1 cellular context compared by ENCODE assay signal in the genomic region with DNA sequence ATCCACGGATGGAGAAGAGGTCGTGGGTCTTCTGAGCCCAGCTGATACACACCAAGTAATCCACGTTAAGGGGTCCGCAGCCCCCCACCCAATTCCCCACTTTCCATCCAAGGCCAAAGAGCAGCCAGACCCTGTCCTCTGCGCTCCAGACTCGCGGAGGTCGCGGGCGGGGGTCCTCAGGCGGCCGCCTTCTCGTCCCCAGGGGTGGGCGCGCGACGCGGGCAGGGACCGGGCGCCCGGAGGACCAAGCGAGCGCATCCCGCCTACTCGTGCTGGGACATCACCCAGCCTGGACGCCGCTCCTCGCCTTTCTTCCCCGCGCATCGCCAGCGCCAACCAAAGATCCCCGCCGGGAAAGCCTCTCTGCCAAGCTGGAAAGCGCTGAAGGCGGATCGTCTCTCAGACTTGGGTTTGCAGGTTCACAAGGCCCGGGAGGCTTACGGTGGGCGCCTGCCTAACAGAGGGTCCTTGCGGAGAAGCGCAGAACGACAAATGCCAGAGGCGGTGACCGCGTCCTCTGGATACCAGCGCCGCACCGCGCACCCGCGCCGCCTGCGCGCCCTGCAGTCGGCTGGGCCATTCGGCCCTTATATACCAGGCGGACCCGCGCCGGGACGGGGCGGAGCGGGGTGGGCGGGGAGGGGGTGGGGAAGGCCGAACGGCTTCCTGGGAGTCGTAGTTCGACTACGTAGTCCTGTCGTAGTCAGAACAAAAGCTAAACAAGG.
TF ChIP-seq lines count a peak whose summit lies in the region.

No MANE protein-coding gene starts in this region.

TF ChIP-seq in GM12878, 131 proteins besides CTCF, POLR2A, EP300 and RAD21 (continued from another document and continues in another):
- TF ChIP-seq SIN3A (IDR thresholded peaks at IDR 0.05; ENCODE audit: low read depth, low read length) (peak; percentile 76; the same call in 1 of the 2 replicates), E4F1 (IDR thresholded peaks at IDR 0.05; ENCODE audit: borderline replicate concordance, partially characterized antibody) (no peak), SMARCA5 (IDR thresholded peaks at IDR 0.05) (peak; percentile 82), BRCA1 (IDR thresholded peaks at IDR 0.05; ENCODE audit: low read depth, low read length) (no peak), RFX5 (IDR thresholded peaks at IDR 0.05; ENCODE audit: low read depth, low read length) (no peak), YY1 (IDR thresholded peaks at IDR 0.05; ENCODE audit: low read depth, low read length) (peak; percentile 42; the same call in 1 of the 2 replicates), NFXL1 (IDR thresholded peaks at IDR 0.05; ENCODE audit: borderline replicate concordance) (no peak), NR2C2 (IDR thresholded peaks at IDR 0.05; ENCODE audit: borderline replicate concordance, control insufficient read depth, insufficient read length, low read depth) (no peak), CBX5 (IDR thresholded peaks at IDR 0.05; ENCODE audit: low read depth) (no peak), ZNF217 (IDR thresholded peaks at IDR 0.05) (no peak), STAT3 (IDR thresholded peaks at IDR 0.05; ENCODE audit: low read depth, low read length) (no peak), RB1 (IDR thresholded peaks at IDR 0.05; ENCODE audit: borderline replicate concordance) (peak; percentile 88; the same call in 1 of the 2 replicates), MYB (IDR thresholded peaks at IDR 0.05; ENCODE audit: borderline replicate concordance, low read depth, low read length) (no peak), SUPT20H (IDR thresholded peaks at IDR 0.05; ENCODE audit: borderline replicate concordance, control insufficient read depth, low read depth, low read length) (no peak), SMAD1 (IDR thresholded peaks at IDR 0.05; ENCODE audit: low read depth, partially characterized antibody) (no peak), YBX1 (IDR thresholded peaks at IDR 0.05) (no peak), ASH2L (IDR thresholded peaks at IDR 0.05; ENCODE audit: borderline replicate concordance, low read depth) (no peak), ETV6 (conservative IDR thresholded peaks at IDR 0.05 in 1 of 2, IDR thresholded peaks at IDR 0.05 in 1 of 2; ENCODE audit: borderline replicate concordance in 1 of 2, low read depth in 1 of 2) (no peak), IKZF1 (conservative IDR thresholded peaks at IDR 0.05) (peak; percentile 88), BCL11A (IDR thresholded peaks at IDR 0.05; ENCODE audit: low read depth, low read length) (no peak), DPF2 (IDR thresholded peaks at IDR 0.05) (peak; percentile 69; the same call in 1 of the 2 replicates), IKZF2 (IDR thresholded peaks at IDR 0.05) (peak; percentile 54 to 61; a peak in 3 of 4 replicates), POLR2AphosphoS2 (IDR thresholded peaks at IDR 0.05; ENCODE audit: low read depth, low read length) (peak; percentile 95), ATF2 (IDR thresholded peaks at IDR 0.05; ENCODE audit: low read length) (no peak), RBBP5 (conservative IDR thresholded peaks at IDR 0.05) (no peak)
- TF ChIP-seq, protein P1, sequence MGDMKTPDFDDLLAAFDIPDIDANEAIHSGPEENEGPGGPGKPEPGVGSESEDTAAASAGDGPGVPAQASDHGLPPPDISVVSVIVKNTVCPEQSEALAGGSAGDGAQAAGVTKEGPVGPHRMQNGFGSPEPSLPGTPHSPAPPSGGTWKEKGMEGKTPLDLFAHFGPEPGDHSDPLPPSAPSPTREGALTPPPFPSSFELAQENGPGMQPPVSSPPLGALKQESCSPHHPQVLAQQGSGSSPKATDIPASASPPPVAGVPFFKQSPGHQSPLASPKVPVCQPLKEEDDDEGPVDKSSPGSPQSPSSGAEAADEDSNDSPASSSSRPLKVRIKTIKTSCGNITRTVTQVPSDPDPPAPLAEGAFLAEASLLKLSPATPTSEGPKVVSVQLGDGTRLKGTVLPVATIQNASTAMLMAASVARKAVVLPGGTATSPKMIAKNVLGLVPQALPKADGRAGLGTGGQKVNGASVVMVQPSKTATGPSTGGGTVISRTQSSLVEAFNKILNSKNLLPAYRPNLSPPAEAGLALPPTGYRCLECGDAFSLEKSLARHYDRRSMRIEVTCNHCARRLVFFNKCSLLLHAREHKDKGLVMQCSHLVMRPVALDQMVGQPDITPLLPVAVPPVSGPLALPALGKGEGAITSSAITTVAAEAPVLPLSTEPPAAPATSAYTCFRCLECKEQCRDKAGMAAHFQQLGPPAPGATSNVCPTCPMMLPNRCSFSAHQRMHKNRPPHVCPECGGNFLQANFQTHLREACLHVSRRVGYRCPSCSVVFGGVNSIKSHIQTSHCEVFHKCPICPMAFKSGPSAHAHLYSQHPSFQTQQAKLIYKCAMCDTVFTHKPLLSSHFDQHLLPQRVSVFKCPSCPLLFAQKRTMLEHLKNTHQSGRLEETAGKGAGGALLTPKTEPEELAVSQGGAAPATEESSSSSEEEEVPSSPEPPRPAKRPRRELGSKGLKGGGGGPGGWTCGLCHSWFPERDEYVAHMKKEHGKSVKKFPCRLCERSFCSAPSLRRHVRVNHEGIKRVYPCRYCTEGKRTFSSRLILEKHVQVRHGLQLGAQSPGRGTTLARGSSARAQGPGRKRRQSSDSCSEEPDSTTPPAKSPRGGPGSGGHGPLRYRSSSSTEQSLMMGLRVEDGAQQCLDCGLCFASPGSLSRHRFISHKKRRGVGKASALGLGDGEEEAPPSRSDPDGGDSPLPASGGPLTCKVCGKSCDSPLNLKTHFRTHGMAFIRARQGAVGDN (IDR thresholded peaks at IDR 0.05) = peak; percentile 94
- TF ChIP-seq, protein P2, sequence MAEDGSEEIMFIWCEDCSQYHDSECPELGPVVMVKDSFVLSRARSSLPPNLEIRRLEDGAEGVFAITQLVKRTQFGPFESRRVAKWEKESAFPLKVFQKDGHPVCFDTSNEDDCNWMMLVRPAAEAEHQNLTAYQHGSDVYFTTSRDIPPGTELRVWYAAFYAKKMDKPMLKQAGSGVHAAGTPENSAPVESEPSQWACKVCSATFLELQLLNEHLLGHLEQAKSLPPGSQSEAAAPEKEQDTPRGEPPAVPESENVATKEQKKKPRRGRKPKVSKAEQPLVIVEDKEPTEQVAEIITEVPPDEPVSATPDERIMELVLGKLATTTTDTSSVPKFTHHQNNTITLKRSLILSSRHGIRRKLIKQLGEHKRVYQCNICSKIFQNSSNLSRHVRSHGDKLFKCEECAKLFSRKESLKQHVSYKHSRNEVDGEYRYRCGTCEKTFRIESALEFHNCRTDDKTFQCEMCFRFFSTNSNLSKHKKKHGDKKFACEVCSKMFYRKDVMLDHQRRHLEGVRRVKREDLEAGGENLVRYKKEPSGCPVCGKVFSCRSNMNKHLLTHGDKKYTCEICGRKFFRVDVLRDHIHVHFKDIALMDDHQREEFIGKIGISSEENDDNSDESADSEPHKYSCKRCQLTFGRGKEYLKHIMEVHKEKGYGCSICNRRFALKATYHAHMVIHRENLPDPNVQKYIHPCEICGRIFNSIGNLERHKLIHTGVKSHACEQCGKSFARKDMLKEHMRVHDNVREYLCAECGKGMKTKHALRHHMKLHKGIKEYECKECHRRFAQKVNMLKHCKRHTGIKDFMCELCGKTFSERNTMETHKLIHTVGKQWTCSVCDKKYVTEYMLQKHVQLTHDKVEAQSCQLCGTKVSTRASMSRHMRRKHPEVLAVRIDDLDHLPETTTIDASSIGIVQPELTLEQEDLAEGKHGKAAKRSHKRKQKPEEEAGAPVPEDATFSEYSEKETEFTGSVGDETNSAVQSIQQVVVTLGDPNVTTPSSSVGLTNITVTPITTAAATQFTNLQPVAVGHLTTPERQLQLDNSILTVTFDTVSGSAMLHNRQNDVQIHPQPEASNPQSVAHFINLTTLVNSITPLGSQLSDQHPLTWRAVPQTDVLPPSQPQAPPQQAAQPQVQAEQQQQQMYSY (CRISPR knock-in tag; IDR thresholded peaks at IDR 0.05) = no peak
- TF ChIP-seq, protein P3, sequence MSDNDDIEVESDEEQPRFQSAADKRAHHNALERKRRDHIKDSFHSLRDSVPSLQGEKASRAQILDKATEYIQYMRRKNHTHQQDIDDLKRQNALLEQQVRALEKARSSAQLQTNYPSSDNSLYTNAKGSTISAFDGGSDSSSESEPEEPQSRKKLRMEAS (IDR thresholded peaks at IDR 0.05; ENCODE audit: low read depth, low read length) = 0 out of 2 replicates have a peak, but pooled peaks have one; percentile 32
- TF ChIP-seq, protein P4, sequence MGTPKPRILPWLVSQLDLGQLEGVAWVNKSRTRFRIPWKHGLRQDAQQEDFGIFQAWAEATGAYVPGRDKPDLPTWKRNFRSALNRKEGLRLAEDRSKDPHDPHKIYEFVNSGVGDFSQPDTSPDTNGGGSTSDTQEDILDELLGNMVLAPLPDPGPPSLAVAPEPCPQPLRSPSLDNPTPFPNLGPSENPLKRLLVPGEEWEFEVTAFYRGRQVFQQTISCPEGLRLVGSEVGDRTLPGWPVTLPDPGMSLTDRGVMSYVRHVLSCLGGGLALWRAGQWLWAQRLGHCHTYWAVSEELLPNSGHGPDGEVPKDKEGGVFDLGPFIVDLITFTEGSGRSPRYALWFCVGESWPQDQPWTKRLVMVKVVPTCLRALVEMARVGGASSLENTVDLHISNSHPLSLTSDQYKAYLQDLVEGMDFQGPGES (IDR thresholded peaks at IDR 0.05) = no peak
- TF ChIP-seq, protein P5, sequence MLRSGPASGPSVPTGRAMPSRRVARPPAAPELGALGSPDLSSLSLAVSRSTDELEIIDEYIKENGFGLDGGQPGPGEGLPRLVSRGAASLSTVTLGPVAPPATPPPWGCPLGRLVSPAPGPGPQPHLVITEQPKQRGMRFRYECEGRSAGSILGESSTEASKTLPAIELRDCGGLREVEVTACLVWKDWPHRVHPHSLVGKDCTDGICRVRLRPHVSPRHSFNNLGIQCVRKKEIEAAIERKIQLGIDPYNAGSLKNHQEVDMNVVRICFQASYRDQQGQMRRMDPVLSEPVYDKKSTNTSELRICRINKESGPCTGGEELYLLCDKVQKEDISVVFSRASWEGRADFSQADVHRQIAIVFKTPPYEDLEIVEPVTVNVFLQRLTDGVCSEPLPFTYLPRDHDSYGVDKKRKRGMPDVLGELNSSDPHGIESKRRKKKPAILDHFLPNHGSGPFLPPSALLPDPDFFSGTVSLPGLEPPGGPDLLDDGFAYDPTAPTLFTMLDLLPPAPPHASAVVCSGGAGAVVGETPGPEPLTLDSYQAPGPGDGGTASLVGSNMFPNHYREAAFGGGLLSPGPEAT (IDR thresholded peaks at IDR 0.05; ENCODE audit: low read depth) = peak; percentile 60; the same call in 1 of the 2 replicates
- TF ChIP-seq, protein P6, sequence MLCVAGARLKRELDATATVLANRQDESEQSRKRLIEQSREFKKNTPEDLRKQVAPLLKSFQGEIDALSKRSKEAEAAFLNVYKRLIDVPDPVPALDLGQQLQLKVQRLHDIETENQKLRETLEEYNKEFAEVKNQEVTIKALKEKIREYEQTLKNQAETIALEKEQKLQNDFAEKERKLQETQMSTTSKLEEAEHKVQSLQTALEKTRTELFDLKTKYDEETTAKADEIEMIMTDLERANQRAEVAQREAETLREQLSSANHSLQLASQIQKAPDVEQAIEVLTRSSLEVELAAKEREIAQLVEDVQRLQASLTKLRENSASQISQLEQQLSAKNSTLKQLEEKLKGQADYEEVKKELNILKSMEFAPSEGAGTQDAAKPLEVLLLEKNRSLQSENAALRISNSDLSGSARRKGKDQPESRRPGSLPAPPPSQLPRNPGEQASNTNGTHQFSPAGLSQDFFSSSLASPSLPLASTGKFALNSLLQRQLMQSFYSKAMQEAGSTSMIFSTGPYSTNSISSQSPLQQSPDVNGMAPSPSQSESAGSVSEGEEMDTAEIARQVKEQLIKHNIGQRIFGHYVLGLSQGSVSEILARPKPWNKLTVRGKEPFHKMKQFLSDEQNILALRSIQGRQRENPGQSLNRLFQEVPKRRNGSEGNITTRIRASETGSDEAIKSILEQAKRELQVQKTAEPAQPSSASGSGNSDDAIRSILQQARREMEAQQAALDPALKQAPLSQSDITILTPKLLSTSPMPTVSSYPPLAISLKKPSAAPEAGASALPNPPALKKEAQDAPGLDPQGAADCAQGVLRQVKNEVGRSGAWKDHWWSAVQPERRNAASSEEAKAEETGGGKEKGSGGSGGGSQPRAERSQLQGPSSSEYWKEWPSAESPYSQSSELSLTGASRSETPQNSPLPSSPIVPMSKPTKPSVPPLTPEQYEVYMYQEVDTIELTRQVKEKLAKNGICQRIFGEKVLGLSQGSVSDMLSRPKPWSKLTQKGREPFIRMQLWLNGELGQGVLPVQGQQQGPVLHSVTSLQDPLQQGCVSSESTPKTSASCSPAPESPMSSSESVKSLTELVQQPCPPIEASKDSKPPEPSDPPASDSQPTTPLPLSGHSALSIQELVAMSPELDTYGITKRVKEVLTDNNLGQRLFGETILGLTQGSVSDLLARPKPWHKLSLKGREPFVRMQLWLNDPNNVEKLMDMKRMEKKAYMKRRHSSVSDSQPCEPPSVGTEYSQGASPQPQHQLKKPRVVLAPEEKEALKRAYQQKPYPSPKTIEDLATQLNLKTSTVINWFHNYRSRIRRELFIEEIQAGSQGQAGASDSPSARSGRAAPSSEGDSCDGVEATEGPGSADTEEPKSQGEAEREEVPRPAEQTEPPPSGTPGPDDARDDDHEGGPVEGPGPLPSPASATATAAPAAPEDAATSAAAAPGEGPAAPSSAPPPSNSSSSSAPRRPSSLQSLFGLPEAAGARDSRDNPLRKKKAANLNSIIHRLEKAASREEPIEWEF (IDR thresholded peaks at IDR 0.05; ENCODE audit: insufficient replicate concordance, low read depth, low read length) = no peak
